In the genomic region with DNA sequence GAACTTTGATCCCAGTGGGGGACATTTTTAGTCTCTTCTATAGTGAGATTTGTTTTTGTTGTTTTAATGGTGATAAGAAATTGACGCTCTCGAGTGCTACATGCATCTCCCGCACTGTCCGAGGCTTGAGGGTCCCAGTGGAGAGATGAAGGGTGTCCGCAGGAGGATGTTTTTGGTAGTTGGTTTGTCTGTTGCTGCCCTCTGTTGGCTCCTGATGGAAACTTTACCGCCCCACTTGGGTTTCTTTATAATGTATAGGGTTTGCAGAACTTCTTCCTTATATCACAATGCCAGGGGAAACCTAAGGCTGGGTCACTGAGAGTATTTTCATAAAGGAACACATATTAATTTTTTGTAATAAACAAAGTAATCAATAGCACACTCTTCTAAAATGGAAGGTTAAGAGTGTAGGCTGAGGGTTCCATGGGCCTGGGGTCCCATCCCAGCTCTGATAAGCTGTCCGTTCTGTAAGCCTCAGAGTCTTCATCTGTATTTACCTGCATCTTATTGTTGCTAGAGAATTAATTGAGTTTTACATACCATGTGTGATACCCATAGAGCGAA, we compare ENCODE assay signal across 9 cellular contexts.
A peak's percentile ranks its signal among the peaks of the same experiment; 100 is the strongest.
DNase-seq lines count a peak whose midpoint lies in the region; ATAC-seq and TF ChIP-seq lines count a peak whose summit lies in the region.
"Had no signal": no experiment of that assay in that cellular context is flagged by ENCODE, and none has a peak within 500 bp of the region (broad histone marks: within the 10 kb centered on the region; RNA-seq: fewer than 3 reads in every experiment).

No MANE protein-coding gene starts in this region.

- intact Hi-C loops in natural killer cell (cut with micrococcal nuclease): no loop called here
- intact Hi-C loops in activated CD4-positive, alpha-beta T cell treated with anti-CD3 and anti-CD28 coated beads, Interleukin-2, amount 10 ng/mL, durations not matched to agents 24 days and 14 days (cut with micrococcal nuclease): loop anchor here (10.0 kb wide), 1 partner anchor 224 kb away; no protein-coding TSS in a partner anchor

- H3K9me3 Mint-ChIP-seq in natural killer cell: peaks cover 0 to 6% of the 10 kb centered on the region in 2 donors
- H3K9me3 Mint-ChIP-seq in activated CD4-positive, alpha-beta T cell treated with anti-CD3 and anti-CD28 coated beads, Interleukin-2, amount 10 ng/mL, durations not matched to agents 24 days and 14 days: no peaks in the 10 kb centered on the region

- H3K36me3 Mint-ChIP-seq in natural killer cell: no peaks in the 10 kb centered on the region
- H3K36me3 Mint-ChIP-seq in activated CD4-positive, alpha-beta T cell treated with anti-CD3 and anti-CD28 coated beads, Interleukin-2, amount 10 ng/mL, durations not matched to agents 24 days and 14 days (ENCODE audit: low read depth): no peaks in the 10 kb centered on the region
- H3K36me3 Mint-ChIP-seq: naive B cell had no signal

- no peak overlapping the region for H3K4me3 Mint-ChIP-seq in natural killer cell
- H3K4me3 Mint-ChIP-seq in activated CD4-positive, alpha-beta T cell treated with anti-CD3 and anti-CD28 coated beads, Interleukin-2, amount 10 ng/mL, durations not matched to agents 24 days and 14 days: no peak overlapping the region
- H3K4me3 Mint-ChIP-seq: naive B cell had no signal

- TF ChIP-seq CTCF in GM12864 (IDR thresholded peaks at IDR 0.05; ENCODE audit: low read depth, low read length, missing control alignments): peak; percentile 52
- TF ChIP-seq CTCF in natural killer cell (IDR thresholded peaks at IDR 0.05): no peak

- no peak for DNase-seq in GM12864 (ENCODE audit: low read depth)
- DNase-seq in HuH-7.5 (ENCODE audit: low spot score): peak; percentile 33
- peak; percentile 50 for DNase-seq in astrocyte of the hippocampus (ENCODE audit: low read depth, low spot score)
- DNase-seq in lung microvascular endothelial cell (ENCODE audit: low read depth in 2 of 2): peak; percentile 36 to 38
- no peak for DNase-seq in NCI-H187 treated with DMSO at 0.1 percent for 48 hours (lab: John Stamatoyannopoulos, UW)
- DNase-seq in natural killer cell: no peak
- no peak for DNase-seq in activated CD4-positive, alpha-beta T cell treated with anti-CD3 and anti-CD28 coated beads, Interleukin-2, amount 10 ng/mL, durations not matched to agents 24 days and 14 days
- DNase-seq: activated naive CD4-positive, alpha-beta T cell treated with anti-CD3 and anti-CD28 coated beads, Interleukin-2, amount 50 U/mL, for 16 hours; naive B cell had no signal

- no peaks in the 10 kb centered on the region for H3K27me3 Mint-ChIP-seq in natural killer cell (ENCODE audit: low read depth in 2 of 2)
- no peaks in the 10 kb centered on the region for H3K27me3 Mint-ChIP-seq in activated CD4-positive, alpha-beta T cell treated with anti-CD3 and anti-CD28 coated beads, Interleukin-2, amount 10 ng/mL, durations not matched to agents 24 days and 14 days

- no peak for ATAC-seq in natural killer cell

- H3K4me3 ChIP-seq in GM12864 (ENCODE audit: low read depth, low read length): no peak overlapping the region

- no peaks in the 10 kb centered on the region for H3K4me1 Mint-ChIP-seq in natural killer cell
- no peaks in the 10 kb centered on the region for H3K4me1 Mint-ChIP-seq in activated CD4-positive, alpha-beta T cell treated with anti-CD3 and anti-CD28 coated beads, Interleukin-2, amount 10 ng/mL, durations not matched to agents 24 days and 14 days
- H3K4me1 Mint-ChIP-seq: naive B cell had no signal

- no peak overlapping the region for H3K27ac Mint-ChIP-seq in natural killer cell
- H3K27ac Mint-ChIP-seq in activated CD4-positive, alpha-beta T cell treated with anti-CD3 and anti-CD28 coated beads, Interleukin-2, amount 10 ng/mL, durations not matched to agents 24 days and 14 days: no peak overlapping the region

Comparison
In these comparisons a context has a peak if more than half of its experiments do, and no peak if none do; other contexts are left out.
1. DNase-seq: peak in HuH-7.5 (single experiment), astrocyte of the hippocampus (single experiment) and lung microvascular endothelial cell (2 of 2); none in GM12864 (single experiment), NCI-H187 treated with DMSO at 0.1 percent for 48 hours (single experiment), natural killer cell (single experiment) and activated CD4-positive, alpha-beta T cell treated with anti-CD3 and anti-CD28 coated beads, Interleukin-2, amount 10 ng/mL, durations not matched to agents 24 days and 14 days (single experiment).